Comparison of ENCODE assay signal across 18 cellular contexts in genomic region chr16:87207965-87208364, GRCh38.
DNase-seq lines count a peak whose midpoint lies in the region; ATAC-seq and TF ChIP-seq lines count a peak whose summit lies in the region.
"Had no signal": no experiment of that assay in that cellular context is flagged by ENCODE, and none has a peak within 500 bp of the region (broad histone marks: within the 10 kb centered on the region; RNA-seq: fewer than 3 reads in every experiment).

No MANE protein-coding gene starts in this region.

- peaks cover 9% of the 10 kb centered on the region for H3K27me3 Mint-ChIP-seq in nephron (ENCODE audit: low read depth)
- H3K27me3 Mint-ChIP-seq in activated naive CD4-positive, alpha-beta T cell treated with anti-CD3 and anti-CD28 coated beads, Interleukin-2, amount 10 ng/mL, durations not matched to agents 7 days and 5 days, result peaks cover 3% of the 10 kb centered on the region
- H3K27me3 Mint-ChIP-seq: activated naive CD4-positive, alpha-beta T cell treated with anti-CD3 and anti-CD28 coated beads, Interleukin-2, amount 50 U/mL, for 24 hours had no signal

- H3K27ac ChIP-seq in ACC112 (ENCODE audit: low read depth, low read length), result peak overlapping the region; percentile 96
- peak overlapping the region; percentile 66 for H3K27ac ChIP-seq in fibroblast of lung (ENCODE audit: insufficient read depth, low read length)
- H3K27ac ChIP-seq: Peyer's patch had no signal

- H3K27me3 ChIP-seq in ACC112 (ENCODE audit: insufficient read depth, low read length) (no peaks in the 10 kb centered on the region), fibroblast of lung (ENCODE audit: control insufficient read depth, insufficient read depth, low read length) (no peaks in the 10 kb centered on the region)
- H3K27me3 ChIP-seq: MG63, Peyer's patch, stomach had no signal

- no peak for ATAC-seq in HG02759 (IDR thresholded peaks at IDR 0.05; ENCODE audit: unreplicated experiment)

- peaks cover 78% of the 10 kb centered on the region for H3K4me1 ChIP-seq in ACC112 (ENCODE audit: control insufficient read depth, insufficient read depth, low read length, unreplicated experiment)
- H3K4me1 ChIP-seq in fibroblast of lung (ENCODE audit: control insufficient read depth, extremely low read depth, insufficient read depth, low read length), result peaks cover 41% of the 10 kb centered on the region
- H3K4me1 ChIP-seq: HAP-1, Peyer's patch had no signal

- H3K4me3 Mint-ChIP-seq in nephron, result no peak overlapping the region
- no peak overlapping the region for H3K4me3 Mint-ChIP-seq in activated naive CD4-positive, alpha-beta T cell treated with anti-CD3 and anti-CD28 coated beads, Interleukin-2, amount 10 ng/mL, durations not matched to agents 7 days and 5 days
- H3K4me3 Mint-ChIP-seq: activated naive CD4-positive, alpha-beta T cell treated with anti-CD3 and anti-CD28 coated beads, Interleukin-2, amount 50 U/mL, for 24 hours had no signal

- H3K9me3 ChIP-seq in fibroblast of lung (ENCODE audit: control insufficient read depth, insufficient read depth, low read depth, low read length), result no peaks in the 10 kb centered on the region
- H3K9me3 ChIP-seq: HAP-1, MG63, Peyer's patch, stomach had no signal

- no peaks in the 10 kb centered on the region for H3K36me3 Mint-ChIP-seq in nephron (ENCODE audit: low read depth)
- no peaks in the 10 kb centered on the region for H3K36me3 Mint-ChIP-seq in activated naive CD4-positive, alpha-beta T cell treated with anti-CD3 and anti-CD28 coated beads, Interleukin-2, amount 10 ng/mL, durations not matched to agents 7 days and 5 days
- H3K36me3 Mint-ChIP-seq: activated naive CD4-positive, alpha-beta T cell treated with anti-CD3 and anti-CD28 coated beads, Interleukin-2, amount 50 U/mL, for 24 hours had no signal

- H3K36me3 ChIP-seq in ACC112 (ENCODE audit: insufficient read depth, low read length) (no peaks in the 10 kb centered on the region), fibroblast of lung (ENCODE audit: control insufficient read depth, insufficient read depth, low read length) (no peaks in the 10 kb centered on the region)
- H3K36me3 ChIP-seq: HAP-1, MG63, Peyer's patch, stomach had no signal

- TF ChIP-seq CTCF in fibroblast of lung (conservative IDR thresholded peaks at IDR 0.05 in 1 of 2, IDR thresholded peaks at IDR 0.05 in 1 of 2; ENCODE audit: low read depth in 1 of 2, low read length in 2 of 2) (no peak), nephron (IDR thresholded peaks at IDR 0.05; ENCODE audit: unreplicated experiment in 3 of 3) (no peak), GM13977 (IDR thresholded peaks at IDR 0.05; ENCODE audit: extremely low read depth, insufficient read depth, missing control alignments) (no peak)

- peak overlapping the region in 2 of 3 experiments; percentile 69 to 92 for H3K27ac Mint-ChIP-seq in nephron
- no peak overlapping the region for H3K27ac Mint-ChIP-seq in activated naive CD4-positive, alpha-beta T cell treated with anti-CD3 and anti-CD28 coated beads, Interleukin-2, amount 10 ng/mL, durations not matched to agents 7 days and 5 days
- H3K27ac Mint-ChIP-seq: activated naive CD4-positive, alpha-beta T cell treated with anti-CD3 and anti-CD28 coated beads, Interleukin-2, amount 50 U/mL, for 24 hours had no signal

- H2AFZ ChIP-seq in ACC112 (ENCODE audit: low read length, unreplicated experiment) (peak overlapping the region; percentile 49), fibroblast of lung (ENCODE audit: low read length) (no peak overlapping the region)

- H3K4me1 Mint-ChIP-seq in nephron, result peaks cover 20% of the 10 kb centered on the region
- no peaks in the 10 kb centered on the region for H3K4me1 Mint-ChIP-seq in activated naive CD4-positive, alpha-beta T cell treated with anti-CD3 and anti-CD28 coated beads, Interleukin-2, amount 10 ng/mL, durations not matched to agents 7 days and 5 days
- H3K4me1 Mint-ChIP-seq: activated naive CD4-positive, alpha-beta T cell treated with anti-CD3 and anti-CD28 coated beads, Interleukin-2, amount 50 U/mL, for 24 hours had no signal

- DNase-seq in M059J (ENCODE audit: low read depth) (peak; percentile 75), fibroblast of lung (ENCODE audit: low read depth in 2 of 2) (peak in 1 of 2 donors; percentile 27), NCI-H146 (lab: John Stamatoyannopoulos, UW) (no peak), GM13977 (ENCODE audit: low spot score) (no peak)
- DNase-seq in activated naive CD4-positive, alpha-beta T cell treated with anti-CD3 and anti-CD28 coated beads, Interleukin-2, amount 10 ng/mL, durations not matched to agents 7 days and 5 days, result no peak
- DNase-seq: activated CD4-positive, alpha-beta T cell treated with anti-CD3 and anti-CD28 coated beads, Interleukin-2, amount 50 U/mL, for 4 hours; activated T-cell treated with anti-CD3 and anti-CD28 coated beads, Interleukin-2, amount 50 U/mL, for 1 hour; NCI-H187 treated with DMSO at 0.1 percent for 48 hours; NCI-H69; Peyer's patch; stomach; SW 1271 had no signal

- no peaks in the 10 kb centered on the region for H3K9me3 Mint-ChIP-seq in nephron
- no peaks in the 10 kb centered on the region for H3K9me3 Mint-ChIP-seq in activated naive CD4-positive, alpha-beta T cell treated with anti-CD3 and anti-CD28 coated beads, Interleukin-2, amount 10 ng/mL, durations not matched to agents 7 days and 5 days
- H3K9me3 Mint-ChIP-seq: activated naive CD4-positive, alpha-beta T cell treated with anti-CD3 and anti-CD28 coated beads, Interleukin-2, amount 50 U/mL, for 24 hours had no signal

- no peaks in the 10 kb centered on the region for H3K79me2 ChIP-seq in ACC112 (ENCODE audit: control insufficient read depth, insufficient read depth, low read length, unreplicated experiment)
- no peaks in the 10 kb centered on the region for H3K79me2 ChIP-seq in fibroblast of lung (ENCODE audit: control insufficient read depth, insufficient read depth, low read length)

- CTCF ChIA-PET in activated naive CD4-positive, alpha-beta T cell treated with anti-CD3 and anti-CD28 coated beads, Interleukin-2, amount 10 ng/mL, durations not matched to agents 7 days and 5 days (lab: Charles Lee), result no interaction called here

- H3K4me3 ChIP-seq in ACC112 (ENCODE audit: low read depth, low read length) (peak overlapping the region; percentile 53), fibroblast of lung (replicated peaks in 1 of 4; ENCODE audit: control extremely low read depth in 1 of 4, insufficient read depth in 1 of 4, low read depth in 3 of 4, low read length in 4 of 4) (no peak overlapping the region)
- H3K4me3 ChIP-seq: HAP-1, MG63, Peyer's patch, stomach had no signal

- no peak overlapping the region for H3K9ac ChIP-seq in fibroblast of lung (ENCODE audit: insufficient read depth, low read length)

- in situ Hi-C loops in GM13977 (cut with MboI; ENCODE audit: low pct_unique_long_range_greater_than_20kb, low sequenced_read_pairs, unreplicated experiment), result no loop called here

- H4K20me1 ChIP-seq in fibroblast of lung (ENCODE audit: control insufficient read depth, extremely low read depth, insufficient read depth, low read length), result no peaks in the 10 kb centered on the region

- peak overlapping the region; percentile 71 for H3K4me2 ChIP-seq in fibroblast of lung (ENCODE audit: extremely low read depth, insufficient read depth, low read length)
